Comparison of ENCODE assay signal across 9 cellular contexts in genomic region chrX:13093489-13094140, GRCh38. TPM values are rescaled to one million over a fixed set of nuclear protein-coding genes. Genes with fewer than 3 reads are reported as not detected.
DNase-seq lines count a peak whose midpoint lies in the region; FAIRE-seq and TF ChIP-seq lines count a peak whose summit lies in the region.
"Had no signal": no experiment of that assay in that cellular context is flagged by ENCODE, and none has a peak within 500 bp of the region (broad histone marks: within the 10 kb centered on the region; RNA-seq: fewer than 3 reads in every experiment).

No MANE protein-coding gene starts in this region.

- no peaks in the 10 kb centered on the region for H3K9me3 Mint-ChIP-seq in astrocyte (ENCODE audit: unreplicated experiment)

- WGBS in smooth muscle cell (ENCODE audit: low lambda C conversion rate), result 96% methylated on average over 6 of the region's 6 CpGs

- H3K4me1 Mint-ChIP-seq in astrocyte (ENCODE audit: low read depth, unreplicated experiment), result peaks cover 11% of the 10 kb centered on the region

- H3K36me3 Mint-ChIP-seq in astrocyte (ENCODE audit: low read depth, unreplicated experiment), result no peaks in the 10 kb centered on the region

- no peak overlapping the region for H3K4me2 ChIP-seq in astrocyte (ENCODE audit: low read length)
- peak overlapping the region; percentile 75 for H3K4me2 ChIP-seq in smooth muscle cell

- peak; percentile 95 for FAIRE-seq in astrocyte (lab: Jason Lieb, UNC)
- FAIRE-seq: K562 had no signal

- H3K4me3 Mint-ChIP-seq in astrocyte (ENCODE audit: unreplicated experiment), result no peak overlapping the region

- H3K27me3 Mint-ChIP-seq in astrocyte (ENCODE audit: low read depth, unreplicated experiment), result no peaks in the 10 kb centered on the region

- H3K36me3 ChIP-seq in SJCRH30, result no peaks in the 10 kb centered on the region
- H3K36me3 ChIP-seq in astrocyte (ENCODE audit: insufficient read depth, low read length), result no peaks in the 10 kb centered on the region
- no peaks in the 10 kb centered on the region for H3K36me3 ChIP-seq in smooth muscle cell (ENCODE audit: low read depth)

- H3K27ac ChIP-seq in SJCRH30 (peak overlapping the region; percentile 75; the same call in 1 of the 2 replicates), astrocyte (ENCODE audit: low read depth, low read length) (no peak overlapping the region), smooth muscle cell (ENCODE audit: low read depth) (peak overlapping the region; percentile 86)

- no peak for TF ChIP-seq CTCF in astrocyte (IDR thresholded peaks at IDR 0.05; ENCODE audit: insufficient read depth, low read depth, low read length)
- no peak for TF ChIP-seq CTCF in smooth muscle cell (IDR thresholded peaks at IDR 0.05; ENCODE audit: borderline replicate concordance, insufficient read depth, poor library complexity, severe bottlenecking)

- H4K20me1 ChIP-seq in astrocyte (ENCODE audit: insufficient read depth, low read length) (no peaks in the 10 kb centered on the region), smooth muscle cell (ENCODE audit: low read depth) (no peaks in the 10 kb centered on the region)

- H3K9ac ChIP-seq in astrocyte (ENCODE audit: low read length) (no peak overlapping the region), smooth muscle cell (ENCODE audit: low read depth) (no peak overlapping the region)

- H3F3A ChIP-seq in smooth muscle cell (ENCODE audit: low read depth), result peaks cover 15% of the 10 kb centered on the region

- H3K4me1 ChIP-seq in SJCRH30, result peaks cover 35% of the 10 kb centered on the region
- no peaks in the 10 kb centered on the region for H3K4me1 ChIP-seq in astrocyte (ENCODE audit: insufficient read depth, low read length)
- peaks cover 24% of the 10 kb centered on the region for H3K4me1 ChIP-seq in smooth muscle cell (ENCODE audit: low read depth)

- H3K4me3 ChIP-seq in GM08714 (ENCODE audit: low read length) (peak overlapping the region; percentile 4; the same call in 1 of the 2 replicates), SJCRH30 (no peak overlapping the region), astrocyte (ENCODE audit: insufficient read depth, low read depth, low read length) (no peak overlapping the region), smooth muscle cell (no peak overlapping the region)
- H3K4me3 ChIP-seq: K562 had no signal

- no peaks in the 10 kb centered on the region for H3K9me3 ChIP-seq in SJCRH30 (replicated peaks)
- no peaks in the 10 kb centered on the region for H3K9me3 ChIP-seq in astrocyte (ENCODE audit: insufficient read depth, low read depth, low read length)
- H3K9me3 ChIP-seq in smooth muscle cell (replicated peaks; ENCODE audit: low read depth), result no peaks in the 10 kb centered on the region

- DNase-seq in SJCRH30 (no peak), astrocyte (ENCODE audit: low read depth) (no peak), smooth muscle cell (lab: John Stamatoyannopoulos, UW; ENCODE audit: unreplicated experiment) (no peak), NCI-H226 (no peak), MV-4-11 (lab: John Stamatoyannopoulos, UW) (no peak), NCI-H1048 (lab: John Stamatoyannopoulos, UW) (no peak)
- DNase-seq: OCI-M1 had no signal

- H3K79me2 ChIP-seq in astrocyte (ENCODE audit: insufficient read depth, low read length) (no peaks in the 10 kb centered on the region), smooth muscle cell (ENCODE audit: low read depth) (no peaks in the 10 kb centered on the region)

- H2AFZ ChIP-seq in astrocyte (ENCODE audit: low read depth, low read length) (no peak overlapping the region), smooth muscle cell (ENCODE audit: low read depth) (no peak overlapping the region)

- H3K27me3 ChIP-seq in SJCRH30, result no peaks in the 10 kb centered on the region
- H3K27me3 ChIP-seq in astrocyte (ENCODE audit: insufficient read depth, low read length), result no peaks in the 10 kb centered on the region
- no peaks in the 10 kb centered on the region for H3K27me3 ChIP-seq in smooth muscle cell (ENCODE audit: low read depth)

- H3K27ac Mint-ChIP-seq in astrocyte (ENCODE audit: unreplicated experiment), result no peak overlapping the region

RNA-seq across cellular contexts. Expression of gene FAM9C, which starts 49.2 kb away (rescaled TPM):
- total RNA-seq in SJCRH30 (2014; rRNA removed; shearing (Covaris generic)), result 0.16 and 0.20 TPM in 2 replicates
- total RNA-seq in astrocyte (0.16 TPM in 1 of 2 replicates, not detected in the other), smooth muscle cell (not detected in 2 replicates)
- not detected in 2 replicates for polyA plus RNA-seq in smooth muscle cell
- total RNA-seq: K562 had no signal
- polyA plus RNA-seq: K562 had no signal
